ENCODE assay signal across 1 cellular context in genomic region chr2:20065885-20066602, GRCh38.
TF ChIP-seq lines count a peak whose summit lies in the region.

No MANE protein-coding gene starts in this region.

TF ChIP-seq in HepG2, 621 proteins besides CTCF, POLR2A, EP300 and RAD21 (continued from another document and continues in another):
- TF ChIP-seq UBTF (CRISPR knock-in tag; IDR thresholded peaks at IDR 0.05) (peak; percentile 72), RFXAP (CRISPR knock-in tag; IDR thresholded peaks at IDR 0.05; ENCODE audit: borderline replicate concordance) (peak; percentile 56; the same call in 1 of the 2 replicates), SNAPC2 (CRISPR knock-in tag; IDR thresholded peaks at IDR 0.05) (no peak), ZNF318 (CRISPR knock-in tag; IDR thresholded peaks at IDR 0.05) (peak; percentile 49; the same call in 1 of the 2 replicates), ASH2L (IDR thresholded peaks at IDR 0.05; ENCODE audit: insufficient read length, low read depth, low read length) (peak; percentile 30), ZNF281 (CRISPR knock-in tag; IDR thresholded peaks at IDR 0.05; ENCODE audit: borderline replicate concordance) (0 out of 2 replicates have a peak, but pooled peaks have one; percentile 5), ZNF275 (CRISPR knock-in tag; IDR thresholded peaks at IDR 0.05; ENCODE audit: borderline replicate concordance) (no peak), ZNF557 (CRISPR knock-in tag; IDR thresholded peaks at IDR 0.05) (peak; percentile 59; the same call in 1 of the 2 replicates), NFIB (CRISPR knock-in tag; IDR thresholded peaks at IDR 0.05; ENCODE audit: borderline replicate concordance) (0 out of 2 replicates have a peak, but pooled peaks have one; percentile 43), KDM5B (CRISPR knock-in tag; IDR thresholded peaks at IDR 0.05; ENCODE audit: borderline replicate concordance) (peak; percentile 64; the same call in 1 of the 2 replicates), ZNF687 (CRISPR knock-in tag; IDR thresholded peaks at IDR 0.05) (peak; percentile 87), RORA (CRISPR knock-in tag; IDR thresholded peaks at IDR 0.05) (no peak), PHF20 (CRISPR knock-in tag; IDR thresholded peaks at IDR 0.05) (no peak), NCOA2 (CRISPR knock-in tag; IDR thresholded peaks at IDR 0.05) (peak; percentile 66; the same call in 1 of the 2 replicates), ZBTB42 (CRISPR knock-in tag; IDR thresholded peaks at IDR 0.05) (no peak), MIER3 (CRISPR knock-in tag; IDR thresholded peaks at IDR 0.05; ENCODE audit: borderline replicate concordance) (peak; percentile 75), ZNF839 (CRISPR knock-in tag; IDR thresholded peaks at IDR 0.05; ENCODE audit: borderline replicate concordance) (peak; percentile 71; the same call in 1 of the 2 replicates), ZNF3 (CRISPR knock-in tag; IDR thresholded peaks at IDR 0.05) (no peak), ZNF704 (CRISPR knock-in tag; IDR thresholded peaks at IDR 0.05; ENCODE audit: borderline replicate concordance) (no peak), ZBTB34 (CRISPR knock-in tag; IDR thresholded peaks at IDR 0.05) (no peak), HIC2 (CRISPR knock-in tag; IDR thresholded peaks at IDR 0.05; ENCODE audit: low read depth) (peak; percentile 95), TARDBP (CRISPR knock-in tag; IDR thresholded peaks at IDR 0.05) (peak; percentile 52; the same call in 1 of the 2 replicates), ZNF503 (CRISPR knock-in tag; IDR thresholded peaks at IDR 0.05) (peak; percentile 67; the same call in 1 of the 2 replicates)
